1 cellular context compared by ENCODE assay signal in the genomic region with DNA sequence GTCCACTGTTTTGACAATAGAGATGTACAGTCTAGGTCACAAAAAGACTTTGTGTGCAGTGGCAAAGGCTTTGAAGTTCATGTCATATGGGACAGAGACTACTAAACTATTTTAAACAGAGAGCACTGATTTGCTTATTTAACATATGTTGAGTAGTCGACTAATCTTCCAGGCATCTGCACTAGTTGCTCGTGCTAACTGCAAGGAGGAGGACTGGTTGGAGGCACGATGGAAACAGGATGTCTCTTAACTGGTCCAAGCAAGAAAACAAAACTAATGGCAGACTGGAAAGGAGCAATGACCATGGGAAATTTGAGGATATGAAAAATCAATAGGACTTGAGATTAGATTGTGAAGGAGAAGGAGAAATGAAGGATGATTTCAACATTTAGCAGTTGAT.
TF ChIP-seq lines count a peak whose summit lies in the region.

No MANE protein-coding gene starts in this region.

TF ChIP-seq in IMR-90, 13 proteins besides CTCF, POLR2A, EP300 and RAD21:
- TF ChIP-seq ELK1 (IDR thresholded peaks at IDR 0.05; ENCODE audit: borderline replicate concordance, low read depth, low read length) (no peak), MAZ (IDR thresholded peaks at IDR 0.05; ENCODE audit: borderline replicate concordance, low read depth, low read length) (no peak), SMC3 (IDR thresholded peaks at IDR 0.05; ENCODE audit: low read depth, low read length) (no peak), MXI1 (IDR thresholded peaks at IDR 0.05; ENCODE audit: borderline replicate concordance, low read depth, low read length) (no peak)
